11 cellular contexts compared by ENCODE assay signal in the genomic region with DNA sequence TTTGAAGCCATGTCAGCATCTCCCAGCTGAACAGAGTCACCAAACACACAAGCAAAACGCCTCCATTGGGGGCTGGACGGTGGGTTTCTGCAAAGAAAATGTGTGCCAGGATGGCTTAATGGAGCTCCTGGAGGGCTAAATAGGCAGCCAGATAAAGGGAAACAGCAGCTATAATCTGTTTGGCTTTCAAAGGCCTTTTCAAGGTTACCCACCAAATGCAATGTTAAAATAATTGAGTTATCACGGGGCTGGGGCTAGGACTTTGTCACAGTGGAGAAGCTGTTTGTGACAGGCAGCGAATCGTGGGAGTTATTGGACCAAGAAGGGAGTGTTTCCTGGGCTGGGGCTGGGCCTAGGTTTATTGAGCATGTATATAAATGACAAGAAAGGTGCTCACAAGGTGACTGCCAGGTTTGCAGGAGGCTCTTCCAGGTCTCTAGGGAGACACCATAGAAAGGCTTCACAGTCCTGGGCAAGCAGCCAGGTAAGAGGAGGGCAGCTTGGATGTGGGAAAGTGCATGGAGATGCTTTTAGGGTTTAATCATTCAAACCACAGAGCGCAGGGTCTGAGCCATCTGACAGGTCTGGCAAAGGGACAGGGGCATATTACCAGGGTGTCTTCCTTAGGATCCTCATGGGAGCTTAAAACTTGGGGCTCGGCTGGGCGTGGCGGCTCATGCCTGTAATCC. TPM values are rescaled to one million over a fixed set of nuclear protein-coding genes. Genes with fewer than 3 reads are reported as not detected.
DNase-seq lines count a peak whose midpoint lies in the region; FAIRE-seq and TF ChIP-seq lines count a peak whose summit lies in the region.
"Had no signal": no experiment of that assay in that cellular context is flagged by ENCODE, and none has a peak within 500 bp of the region (broad histone marks: within the 10 kb centered on the region; RNA-seq: fewer than 3 reads in every experiment).

No MANE protein-coding gene starts in this region.

- H3K4me2 ChIP-seq in astrocyte (ENCODE audit: low read length) (no peak overlapping the region), mesendoderm (ENCODE audit: low read length) (no peak overlapping the region)

- H3K9ac ChIP-seq in astrocyte (ENCODE audit: low read length) (no peak overlapping the region), mesendoderm (ENCODE audit: low read length) (no peak overlapping the region)

- no peak for TF ChIP-seq CTCF in astrocyte (IDR thresholded peaks at IDR 0.05; ENCODE audit: insufficient read depth, low read depth, low read length)

- H3K4me3 ChIP-seq in astrocyte (ENCODE audit: insufficient read depth, low read depth, low read length) (no peak overlapping the region), mesendoderm (ENCODE audit: low read length) (no peak overlapping the region)
- H3K4me3 ChIP-seq: adrenal gland had no signal

- H3K27ac ChIP-seq in astrocyte (ENCODE audit: low read depth, low read length), result no peak overlapping the region
- no peak overlapping the region for H3K27ac ChIP-seq in mesendoderm (ENCODE audit: low read depth, low read length)

- peak; percentile 13 for DNase-seq in NCI-H1436 (lab: John Stamatoyannopoulos, UW)
- no peak for DNase-seq in NCI-H1436 treated with DMSO at 0.1 percent for 48 hours (lab: John Stamatoyannopoulos, UW)
- peak; percentile 64 for DNase-seq in NCI-H2029 (lab: John Stamatoyannopoulos, UW)
- peak; percentile 77 for DNase-seq in astrocyte (ENCODE audit: low read depth)
- peak; percentile 68 for DNase-seq in renal cortical epithelial cell (ENCODE audit: low read depth)
- DNase-seq in mesendoderm, result no peak
- DNase-seq in NCI-H526 treated with DMSO at 0.1 percent for 48 hours (lab: John Stamatoyannopoulos, UW), result no peak
- no peak for DNase-seq in NOMO-1 treated with dmso at 0.1 percent for 144 hours (lab: John Stamatoyannopoulos, UW; ENCODE audit: unreplicated experiment)
- DNase-seq: 8988T, hippocampal formation had no signal

- H3K4me3 Mint-ChIP-seq in astrocyte (ENCODE audit: unreplicated experiment), result no peak overlapping the region

- WGBS in mesendoderm (ENCODE audit: extremely low coverage, insufficient coverage, low lambda C conversion rate), result no CpG with 5 or more reads among the region's 9 CpGs

- no peaks in the 10 kb centered on the region for H4K20me1 ChIP-seq in astrocyte (ENCODE audit: insufficient read depth, low read length)

- H3K36me3 ChIP-seq in astrocyte (ENCODE audit: insufficient read depth, low read length), result no peaks in the 10 kb centered on the region
- H3K36me3 ChIP-seq in mesendoderm (ENCODE audit: control insufficient read depth, insufficient read depth, low read length), result no peaks in the 10 kb centered on the region
- H3K36me3 ChIP-seq: adrenal gland had no signal

- no peaks in the 10 kb centered on the region for H3K9me3 ChIP-seq in astrocyte (ENCODE audit: insufficient read depth, low read depth, low read length)
- H3K9me3 ChIP-seq: adrenal gland had no signal

- H3K9me3 Mint-ChIP-seq in astrocyte (ENCODE audit: unreplicated experiment), result peaks cover 3% of the 10 kb centered on the region

- H2BK5ac ChIP-seq in mesendoderm (ENCODE audit: low read length), result no peak overlapping the region

- H2BK15ac ChIP-seq in mesendoderm (replicated peaks; ENCODE audit: low read depth), result no peak overlapping the region

- no peak for FAIRE-seq in astrocyte (lab: Jason Lieb, UNC)

- H3K27me3 Mint-ChIP-seq in astrocyte (ENCODE audit: low read depth, unreplicated experiment), result peaks cover 17% of the 10 kb centered on the region

- H2AK5ac ChIP-seq in mesendoderm (ENCODE audit: low read length), result no peak overlapping the region

- H3K79me2 ChIP-seq in astrocyte (ENCODE audit: insufficient read depth, low read length) (no peaks in the 10 kb centered on the region), mesendoderm (ENCODE audit: control insufficient read depth, insufficient read depth, low read length) (no peaks in the 10 kb centered on the region)

- H3K4ac ChIP-seq in mesendoderm (ENCODE audit: low read depth, low read length), result no peak overlapping the region

- peak overlapping the region; percentile 10 for H3K27ac Mint-ChIP-seq in astrocyte (ENCODE audit: unreplicated experiment)

- H3K4me1 ChIP-seq in astrocyte (ENCODE audit: insufficient read depth, low read length) (peaks cover 6% of the 10 kb centered on the region), mesendoderm (ENCODE audit: control insufficient read depth, low read depth, low read length) (no peaks in the 10 kb centered on the region)

- peaks cover 2% of the 10 kb centered on the region for H3K27me3 ChIP-seq in astrocyte (ENCODE audit: insufficient read depth, low read length)
- H3K27me3 ChIP-seq in mesendoderm (ENCODE audit: insufficient read depth, low read length, poor library complexity), result no peaks in the 10 kb centered on the region
- H3K27me3 ChIP-seq: adrenal gland had no signal

- no peak overlapping the region for H4K5ac ChIP-seq in mesendoderm (ENCODE audit: low read length)

- H2AFZ ChIP-seq in astrocyte (ENCODE audit: low read depth, low read length), result no peak overlapping the region

- peaks cover 22% of the 10 kb centered on the region for H3K4me1 Mint-ChIP-seq in astrocyte (ENCODE audit: low read depth, unreplicated experiment)

- H3K56ac ChIP-seq in mesendoderm (ENCODE audit: low read length), result no peak overlapping the region

- no peaks in the 10 kb centered on the region for H3K79me1 ChIP-seq in mesendoderm (ENCODE audit: low read length)

- H3K23ac ChIP-seq in mesendoderm (ENCODE audit: low read length), result no peak overlapping the region

- no peak overlapping the region for H2BK120ac ChIP-seq in mesendoderm (ENCODE audit: low read depth, low read length)

- no peak overlapping the region for H3K18ac ChIP-seq in mesendoderm (ENCODE audit: low read length)

- no peak overlapping the region for H4K8ac ChIP-seq in mesendoderm (ENCODE audit: low read depth, low read length)

- peaks cover 4% of the 10 kb centered on the region for H3K36me3 Mint-ChIP-seq in astrocyte (ENCODE audit: low read depth, unreplicated experiment)

RNA-seq across cellular contexts. Expression of a gene that starts 28.3 kb away (rescaled TPM):
- total RNA-seq in astrocyte (2.2 and 3.9 TPM in 2 replicates), renal cortical epithelial cell (under 0.01 TPM in 1 of 2 replicates, not detected in the other)
- 1.4 TPM for polyA plus RNA-seq in mesendoderm (2013, experiment 1 of 2)
- polyA plus RNA-seq in mesendoderm (2013, experiment 2 of 2), result 1.6 TPM

Comparison
In these comparisons a context has a peak if more than half of its experiments do, and no peak if none do; other contexts are left out.
1. DNase-seq: peak in NCI-H1436 (single experiment), NCI-H2029 (single experiment), astrocyte (single experiment) and renal cortical epithelial cell (single experiment); none in NCI-H1436 treated with DMSO at 0.1 percent for 48 hours (single experiment), mesendoderm (single experiment), NCI-H526 treated with DMSO at 0.1 percent for 48 hours (single experiment) and NOMO-1 treated with dmso at 0.1 percent for 144 hours (single experiment).